10 cellular contexts compared by ENCODE assay signal in genomic region chr12:132460571-132460970, GRCh38. TPM values are rescaled to one million over a fixed set of nuclear protein-coding genes. Genes with fewer than 3 reads are reported as not detected.
DNase-seq lines count a peak whose midpoint lies in the region; ATAC-seq and TF ChIP-seq lines count a peak whose summit lies in the region.
"Had no signal": no experiment of that assay in that cellular context is flagged by ENCODE, and none has a peak within 500 bp of the region (broad histone marks: within the 10 kb centered on the region; RNA-seq: fewer than 3 reads in every experiment).

No MANE protein-coding gene starts in this region.

- H2AK5ac ChIP-seq in mesendoderm (ENCODE audit: low read length): no peak overlapping the region

- no peak overlapping the region for H4K8ac ChIP-seq in mesendoderm (ENCODE audit: low read depth, low read length)

- no peaks in the 10 kb centered on the region for H3K27me3 Mint-ChIP-seq in Caco-2 (ENCODE audit: insufficient read depth, unreplicated experiment)
- H3K27me3 Mint-ChIP-seq in GM23338 (ENCODE audit: insufficient read depth, low read depth, poor library complexity): peaks cover 42% of the 10 kb centered on the region

- no peak overlapping the region for H4K5ac ChIP-seq in mesendoderm (ENCODE audit: low read length)

- TF ChIP-seq CTCF in Caco-2 (IDR thresholded peaks at IDR 0.05; ENCODE audit: insufficient read depth in 1 of 2, low read depth in 1 of 2, low read length in 1 of 2, severe bottlenecking in 1 of 2, unreplicated experiment in 1 of 2) (peak; percentile 9 to 20), GM23338 (conservative IDR thresholded peaks at IDR 0.05; ENCODE audit: low read depth in 2 of 2) (peak; percentile 78 to 90), astrocyte of the cerebellum (IDR thresholded peaks at IDR 0.05; ENCODE audit: low read depth, low read length, missing control alignments) (peak; percentile 25)

- H4K20me1 ChIP-seq in GM23338 (replicated peaks; ENCODE audit: insufficient read depth): no peaks in the 10 kb centered on the region

- no TSS peak for BruUV-seq in Caco-2 (replicated peaks; lab: Mats Ljungman, UMichigan)

- H3K4me2 ChIP-seq in GM23338 (no peak overlapping the region), mesendoderm (ENCODE audit: low read length) (no peak overlapping the region)

- no peak overlapping the region for H3K56ac ChIP-seq in mesendoderm (ENCODE audit: low read length)

- H3K4me3 Mint-ChIP-seq in Caco-2 (ENCODE audit: unreplicated experiment) (no peak overlapping the region), GM23338 (no peak overlapping the region)

- no peak overlapping the region for H3K18ac ChIP-seq in mesendoderm (ENCODE audit: low read length)

- H3K4me1 Mint-ChIP-seq in Caco-2 (ENCODE audit: low read depth, unreplicated experiment) (no peaks in the 10 kb centered on the region), GM23338 (no peaks in the 10 kb centered on the region; the same call in 2 of the 3 replicates)

- H3K27ac Mint-ChIP-seq in Caco-2 (ENCODE audit: unreplicated experiment) (no peak overlapping the region), GM23338 (no peak overlapping the region)

- H3K79me1 ChIP-seq in mesendoderm (ENCODE audit: low read length): no peaks in the 10 kb centered on the region

- H2BK120ac ChIP-seq in mesendoderm (ENCODE audit: low read depth, low read length): no peak overlapping the region

- in situ Hi-C loops in astrocyte of the cerebellum (cut with HindIII; ENCODE audit: low sequenced_read_pairs): no loop called here

- intact Hi-C loops in Caco-2 (cut with micrococcal nuclease; ENCODE audit: unreplicated experiment) (no loop called here), posterior vena cava (cut with DNase I) (no loop called here)

- DNase-seq in Caco-2: peak in 1 of 2 experiments; percentile 41
- peak; percentile 83 for DNase-seq in GM23338 (ENCODE audit: low spot score)
- DNase-seq in astrocyte of the cerebellum (ENCODE audit: low read depth): no peak
- peak; percentile 34 for DNase-seq in mesendoderm
- no peak for DNase-seq in mesenteric fat pad (ENCODE audit: low spot score)
- no peak for DNase-seq in DMS79 (lab: John Stamatoyannopoulos, UW)
- no peak for DNase-seq in OCI-M1 (lab: John Stamatoyannopoulos, UW)
- no peak for DNase-seq in posterior vena cava (ENCODE audit: low spot score)
- DNase-seq: NCI-H446 treated with DMSO at 0.1 percent for 48 hours; stimulated activated CD4-positive, alpha-beta T cell treated with anti-CD3 and anti-CD28 coated beads, Interleukin-2, amount 100 ng/mL, for 24 hours had no signal

- H2BK15ac ChIP-seq in mesendoderm (replicated peaks; ENCODE audit: low read depth): no peak overlapping the region

- H3K79me2 ChIP-seq in GM23338 (replicated peaks; ENCODE audit: insufficient read depth) (no peaks in the 10 kb centered on the region), mesendoderm (ENCODE audit: control insufficient read depth, insufficient read depth, low read length) (no peaks in the 10 kb centered on the region)

- H3K36me3 ChIP-seq in Caco-2 (ENCODE audit: control insufficient read depth, insufficient read depth, low read length) (no peaks in the 10 kb centered on the region), GM23338 (ENCODE audit: insufficient read depth) (no peaks in the 10 kb centered on the region), mesendoderm (ENCODE audit: control insufficient read depth, insufficient read depth, low read length) (no peaks in the 10 kb centered on the region)

- POLR2A ChIA-PET in Caco-2 (lab: Charles Lee): no interaction called here

- peaks cover 3% of the 10 kb centered on the region for H3K36me3 Mint-ChIP-seq in Caco-2 (ENCODE audit: insufficient read depth, unreplicated experiment)
- peaks cover 2% of the 10 kb centered on the region; the same call in 1 of the 3 replicates for H3K36me3 Mint-ChIP-seq in GM23338 (ENCODE audit: low read depth)

- no peak overlapping the region for H3K27ac ChIP-seq in GM23338 (ENCODE audit: low read depth)
- no peak overlapping the region for H3K27ac ChIP-seq in mesendoderm (ENCODE audit: low read depth, low read length)

- WGBS in mesendoderm (ENCODE audit: extremely low coverage, insufficient coverage, low lambda C conversion rate): no CpG with 5 or more reads among the region's 13 CpGs

- H3K23ac ChIP-seq in mesendoderm (ENCODE audit: low read length): no peak overlapping the region

- H3F3A ChIP-seq in GM23338 (replicated peaks; ENCODE audit: low read depth): peaks cover 5% of the 10 kb centered on the region; the same call in 1 of the 2 replicates

- CTCF ChIA-PET in Caco-2 (lab: Charles Lee): no interaction called here

- H2BK5ac ChIP-seq in mesendoderm (ENCODE audit: low read length): no peak overlapping the region

- no peaks in the 10 kb centered on the region for H3K9me3 ChIP-seq in Caco-2

- H3K27me3 ChIP-seq in Caco-2 (replicated peaks; ENCODE audit: control insufficient read depth, insufficient read depth, low read length) (no peaks in the 10 kb centered on the region), GM23338 (ENCODE audit: insufficient read depth) (peaks cover 47% of the 10 kb centered on the region), mesendoderm (ENCODE audit: insufficient read depth, low read length, poor library complexity) (no peaks in the 10 kb centered on the region)

- no peaks in the 10 kb centered on the region for H3K4me1 ChIP-seq in Caco-2
- no peaks in the 10 kb centered on the region for H3K4me1 ChIP-seq in GM23338 (ENCODE audit: insufficient read depth)
- no peaks in the 10 kb centered on the region for H3K4me1 ChIP-seq in mesendoderm (ENCODE audit: control insufficient read depth, low read depth, low read length)

- ATAC-seq in GM23338: peak; percentile 81

- H3K4ac ChIP-seq in mesendoderm (ENCODE audit: low read depth, low read length): no peak overlapping the region

- no peak overlapping the region for H3K9ac ChIP-seq in mesendoderm (ENCODE audit: low read length)

- H2AFZ ChIP-seq in GM23338: no peak overlapping the region

- H3K4me3 ChIP-seq in Caco-2 (ENCODE audit: low read depth, low read length): no peak overlapping the region
- H3K4me3 ChIP-seq in GM23338: no peak overlapping the region
- no peak overlapping the region for H3K4me3 ChIP-seq in astrocyte of the cerebellum (ENCODE audit: low read depth, low read length)
- H3K4me3 ChIP-seq in mesendoderm (ENCODE audit: low read length): no peak overlapping the region

- H3K9me3 Mint-ChIP-seq in Caco-2 (ENCODE audit: unreplicated experiment): peaks cover 5% of the 10 kb centered on the region
- H3K9me3 Mint-ChIP-seq in GM23338: peaks cover 21% of the 10 kb centered on the region

- 0 out of 2 replicates have a peak, but pooled peaks cover 4% of the 10 kb centered on the region for H3K9me2 ChIP-seq in GM23338 (ENCODE audit: insufficient read depth)

TF ChIP-seq in GM23338, 12 proteins besides CTCF, POLR2A, EP300 and RAD21 (continues in another document):
- no peak for TF ChIP-seq ZNF114 (CRISPR knock-in tag; IDR thresholded peaks at IDR 0.05)
- TF ChIP-seq EZH2phosphoT487 (IDR thresholded peaks at IDR 0.05; ENCODE audit: unreplicated experiment): no peak
- no peak for TF ChIP-seq STAT1 (IDR thresholded peaks at IDR 0.05; ENCODE audit: unreplicated experiment)
- no peak for TF ChIP-seq ZNF331 (CRISPR knock-in tag; IDR thresholded peaks at IDR 0.05; ENCODE audit: low read depth)
- no peak for TF ChIP-seq JUNB (IDR thresholded peaks at IDR 0.05; ENCODE audit: unreplicated experiment)
- no peak for TF ChIP-seq CREB1 (CRISPR knock-in tag; IDR thresholded peaks at IDR 0.05; ENCODE audit: low read depth)
- TF ChIP-seq ETS1 (IDR thresholded peaks at IDR 0.05): no peak

RNA-seq across cellular contexts. Expression of gene FBRSL1, which starts 29.4 kb away (rescaled TPM):
- total RNA-seq in Caco-2 (2022) (90.3 and 96.1 TPM in 2 replicates), mesenteric fat pad (30.5 TPM), posterior vena cava (10 to 100 TPM; 34.0 to 35.8 TPM)
- 65.9 and 89.8 TPM in 2 replicates for total RNA-seq in GM23338 (2014; rRNA removed; shearing (Covaris generic))
- 29.5 and 37.8 TPM in 2 replicates for polyA plus RNA-seq in GM23338 (2016; fragmentation: Nextera tagmentation; extraction: Ambion mirVana)
- polyA plus RNA-seq in mesendoderm (2013, experiment 1 of 2): 86.6 TPM
- 82.2 TPM for polyA plus RNA-seq in mesendoderm (2013, experiment 2 of 2)

Comparison
In these comparisons a context has a peak if more than half of its experiments do, and no peak if none do; other contexts are left out.
1. DNase-seq: peak in GM23338 (single experiment) and mesendoderm (single experiment); none in astrocyte of the cerebellum (single experiment), mesenteric fat pad (single experiment), DMS79 (single experiment), OCI-M1 (single experiment) and posterior vena cava (single experiment).
2. CTCF ChIP-seq: peak in every context shown above with its lines; median percentile 84 in GM23338; 25 in astrocyte of the cerebellum; 14 in Caco-2.